In the genomic region with DNA sequence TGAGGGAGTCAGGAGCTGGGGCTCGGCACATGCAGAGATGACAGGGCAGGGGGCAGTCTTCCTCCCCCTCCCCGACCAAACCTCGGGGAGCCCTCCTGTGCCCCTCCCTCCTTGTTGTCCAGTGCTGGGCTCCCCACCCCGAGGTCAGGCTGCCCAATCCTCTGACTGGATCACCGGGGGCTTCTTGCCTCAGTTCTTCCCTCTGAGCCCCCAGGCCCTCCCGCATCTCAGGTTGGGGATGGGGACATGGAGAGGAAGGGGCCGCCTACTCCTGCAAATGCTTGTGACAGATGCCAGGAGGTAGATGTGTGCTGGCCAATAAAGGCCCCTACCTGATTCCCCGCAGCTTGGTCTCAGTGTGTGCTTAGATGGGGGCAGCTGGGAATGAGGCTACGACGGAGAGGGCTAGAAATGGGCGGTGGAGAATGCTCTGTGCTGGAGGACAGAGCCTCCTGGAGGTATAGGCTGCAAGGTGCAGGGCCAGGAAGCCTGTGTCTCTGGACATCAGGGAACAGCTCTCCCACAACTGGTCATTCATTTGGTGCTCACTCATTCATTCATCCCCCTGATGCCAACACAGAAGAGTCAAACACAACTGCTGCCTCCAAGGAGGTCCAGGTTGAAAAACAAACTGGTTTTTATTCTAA, we compare ENCODE assay signal across 1 cellular context.
A peak's percentile ranks its signal among the peaks of the same experiment; 100 is the strongest.
TF ChIP-seq lines count a peak whose summit lies in the region.

No MANE protein-coding gene starts in this region.

TF ChIP-seq in K562, 482 proteins besides CTCF, POLR2A, EP300 and RAD21:
- TF ChIP-seq CTBP1 (IDR thresholded peaks at IDR 0.05; ENCODE audit: borderline replicate concordance) (no peak), CHAMP1 (IDR thresholded peaks at IDR 0.05) (no peak), ZNF24 (IDR thresholded peaks at IDR 0.05) (0 out of 2 replicates have a peak, but pooled peaks have one; percentile 66)
